1 cellular context compared by ENCODE assay signal in genomic region chr15:82012908-82013307, GRCh38.
TF ChIP-seq lines count a peak whose summit lies in the region.

No MANE protein-coding gene starts in this region.

TF ChIP-seq in K562, 482 proteins besides CTCF, POLR2A, EP300 and RAD21:
- TF ChIP-seq SRSF9 (IDR thresholded peaks at IDR 0.05; ENCODE audit: borderline replicate concordance, low read depth, low read length) (no peak), TAF15 (IDR thresholded peaks at IDR 0.05; ENCODE audit: low read depth, low read length) (no peak), ILK (tag; IDR thresholded peaks at IDR 0.05; ENCODE audit: borderline replicate concordance, low read depth) (no peak), DIDO1 (tag; IDR thresholded peaks at IDR 0.05; ENCODE audit: low read depth) (no peak), STAG1 (CRISPR knock-in tag; IDR thresholded peaks at IDR 0.05; ENCODE audit: borderline replicate concordance) (no peak), ZNF384 (IDR thresholded peaks at IDR 0.05; ENCODE audit: low read depth, low read length) (no peak), SAFB (IDR thresholded peaks at IDR 0.05; ENCODE audit: borderline replicate concordance, low read depth, low read length) (no peak), PATZ1 (CRISPR knock-in tag; IDR thresholded peaks at IDR 0.05; ENCODE audit: borderline replicate concordance) (no peak), ZBTB12 (CRISPR knock-in tag; IDR thresholded peaks at IDR 0.05) (no peak), ZNF77 (CRISPR knock-in tag; IDR thresholded peaks at IDR 0.05) (no peak)
